ENCODE assay signal across 14 cellular contexts in genomic region chr11:6674856-6675255, GRCh38.
"Had no signal": no experiment of that assay in that cellular context is flagged by ENCODE, and none has a peak within 500 bp of the region (broad histone marks: within the 10 kb centered on the region; RNA-seq: fewer than 3 reads in every experiment).

No MANE protein-coding gene starts in this region.

- ATAC-seq: activated CD4-positive, CD25-positive, alpha-beta regulatory T cell treated with anti-CD3 and anti-CD28 coated beads, Interleukin-2, amount 50 U/mL, for 24 hours; stimulated activated naive CD8-positive, alpha-beta T cell treated with anti-CD3 and anti-CD28 coated beads, Interleukin-15, Interleukin-2, amounts not matched to agents 100 U/mL and 50 U/mL, for 24 hours had no signal

- H3K27ac ChIP-seq: thoracic aorta had no signal

- H3K27me3 Mint-ChIP-seq: effector memory CD8-positive, alpha-beta T cell had no signal

- H3K4me1 Mint-ChIP-seq: nephron had no signal

- DNase-seq: activated naive CD4-positive, alpha-beta T cell; activated T-cell treated with anti-CD3 and anti-CD28 coated beads for 4 hours; aorta; cerebellar nuclear complex; effector memory CD8-positive, alpha-beta T cell; hippocampal formation; occipital lobe; small intestine; stimulated activated naive CD8-positive, alpha-beta T cell treated with anti-CD3 and anti-CD28 coated beads, Interleukin-15, Interleukin-2, amounts not matched to agents 100 U/mL and 50 U/mL, for 24 hours; SW 1271 had no signal

- H3K27ac Mint-ChIP-seq: dendritic cell treated with granulocyte-macrophage colony-stimulating factor and Interleukin-4, amounts not matched to agents 40 ng/mL and 50 ng/mL, for 4 days; effector memory CD8-positive, alpha-beta T cell; nephron had no signal

- H3K36me3 ChIP-seq: thoracic aorta had no signal

- H3K4me3 Mint-ChIP-seq: dendritic cell treated with granulocyte-macrophage colony-stimulating factor and Interleukin-4, amounts not matched to agents 40 ng/mL and 50 ng/mL, for 4 days; effector memory CD8-positive, alpha-beta T cell; nephron had no signal

- H3K4me3 ChIP-seq: thoracic aorta had no signal

- H3K9me3 ChIP-seq: thoracic aorta had no signal
